ENCODE assay signal across 14 cellular contexts in genomic region chr19:49573451-49573850, GRCh38.
"Had no signal": no experiment of that assay in that cellular context is flagged by ENCODE, and none has a peak within 500 bp of the region (broad histone marks: within the 10 kb centered on the region; RNA-seq: fewer than 3 reads in every experiment).

No MANE protein-coding gene starts in this region.

- H3K4me3 ChIP-seq: cardiac muscle cell, esophagus muscularis mucosa, smooth muscle cell, testis, upper lobe of right lung had no signal

- H3K4me3 Mint-ChIP-seq: activated T-cell treated with anti-CD3 and anti-CD28 coated beads, Interleukin-2, amount 50 U/mL, for 4 hours; nephron; stimulated activated naive CD8-positive, alpha-beta T cell treated with anti-CD3 and anti-CD28 coated beads, Interleukin-15, amount 100 ng/mL, for 72 hours had no signal

- H3K9me3 ChIP-seq: esophagus muscularis mucosa, testis, upper lobe of right lung had no signal

- H3K27ac ChIP-seq: cardiac muscle cell, esophagus muscularis mucosa, testis, upper lobe of right lung had no signal

- H3K27me3 Mint-ChIP-seq: progenitor cell of endocrine pancreas; stimulated activated naive CD8-positive, alpha-beta T cell treated with anti-CD3 and anti-CD28 coated beads, Interleukin-15, amount 100 ng/mL, for 72 hours had no signal

- ATAC-seq: activated T-cell treated with anti-CD3 and anti-CD28 coated beads, Interleukin-2, amount 50 U/mL, for 4 hours; right cardiac atrium; stimulated activated naive CD8-positive, alpha-beta T cell treated with anti-CD3 and anti-CD28 coated beads, Interleukin-15, amount 100 ng/mL, for 72 hours; upper lobe of right lung had no signal

- DNase-seq: activated CD4-positive, alpha-beta T cell treated with anti-CD3 and anti-CD28 coated beads, Interleukin-2, amount 50 U/mL, for 48 hours; activated CD4-positive, CD25-positive, alpha-beta regulatory T cell treated with anti-CD3 and anti-CD28 coated beads, Interleukin-2, amount 50 U/mL, for 72 hours; activated effector memory CD4-positive, alpha-beta T cell treated with anti-CD3 and anti-CD28 coated beads, Interleukin-2, amount 50 U/mL, for 16 hours; activated T-cell treated with anti-CD3 and anti-CD28 coated beads, Interleukin-2, amount 50 U/mL, for 4 hours; occipital lobe; stimulated activated naive CD8-positive, alpha-beta T cell treated with anti-CD3 and anti-CD28 coated beads, Interleukin-15, amount 100 ng/mL, for 72 hours; testis; upper lobe of right lung had no signal

- H3K27ac Mint-ChIP-seq: progenitor cell of endocrine pancreas had no signal

- H3K9me3 Mint-ChIP-seq: activated T-cell treated with anti-CD3 and anti-CD28 coated beads, Interleukin-2, amount 50 U/mL, for 4 hours; nephron; stimulated activated naive CD8-positive, alpha-beta T cell treated with anti-CD3 and anti-CD28 coated beads, Interleukin-15, amount 100 ng/mL, for 72 hours had no signal

- H3K4me2 ChIP-seq: smooth muscle cell had no signal

- H3K27me3 ChIP-seq: cardiac muscle cell, esophagus muscularis mucosa, testis, upper lobe of right lung had no signal
